In genomic region chr2:8750221-8750620, GRCh38 we compare ENCODE assay signal across 18 cellular contexts.
"Had no signal": no experiment of that assay in that cellular context is flagged by ENCODE, and none has a peak within 500 bp of the region (broad histone marks: within the 10 kb centered on the region; RNA-seq: fewer than 3 reads in every experiment).

No MANE protein-coding gene starts in this region.

- H3K4me1 Mint-ChIP-seq: stimulated activated naive CD8-positive, alpha-beta T cell treated with anti-CD3 and anti-CD28 coated beads, Interleukin-15, amount 100 ng/mL, for 72 hours; WTC11 had no signal

- ATAC-seq: activated CD4-positive, alpha-beta T cell treated with anti-CD3 and anti-CD28 coated beads for 36 hours; heart right ventricle; left lobe of liver; naive thymus-derived CD4-positive, alpha-beta T cell; stimulated activated naive CD8-positive, alpha-beta T cell treated with anti-CD3 and anti-CD28 coated beads, Interleukin-15, amount 100 ng/mL, for 72 hours had no signal

- H3K27me3 Mint-ChIP-seq: activated CD4-positive, alpha-beta T cell treated with anti-CD3 and anti-CD28 coated beads for 36 hours; activated naive CD8-positive, alpha-beta T cell treated with anti-CD3 and anti-CD28 coated beads for 36 hours; naive thymus-derived CD4-positive, alpha-beta T cell; stimulated activated naive CD8-positive, alpha-beta T cell treated with anti-CD3 and anti-CD28 coated beads, Interleukin-15, amount 100 ng/mL, for 72 hours had no signal

- H3K9me3 ChIP-seq: heart right ventricle, tibial artery had no signal

- H3K36me3 Mint-ChIP-seq: WTC11 had no signal

- H3K9ac ChIP-seq: neural progenitor cell had no signal

- H3K4me3 Mint-ChIP-seq: activated CD4-positive, alpha-beta T cell treated with anti-CD3 and anti-CD28 coated beads for 36 hours; activated naive CD8-positive, alpha-beta T cell treated with anti-CD3 and anti-CD28 coated beads for 36 hours; naive thymus-derived CD4-positive, alpha-beta T cell; neural progenitor cell; stimulated activated naive CD8-positive, alpha-beta T cell treated with anti-CD3 and anti-CD28 coated beads, Interleukin-15, amount 100 ng/mL, for 72 hours; T-helper 1 cell treated with Interleukin-12 subunit alpha and Interleukin-12 subunit beta and Interleukin-4 antibody, amounts not matched to agents 30 μg/mL and 1 μg/mL, for 36 hours; WTC11 had no signal

- H3K27ac Mint-ChIP-seq: activated CD4-positive, alpha-beta T cell treated with anti-CD3 and anti-CD28 coated beads for 36 hours; activated naive CD8-positive, alpha-beta T cell treated with anti-CD3 and anti-CD28 coated beads for 36 hours; naive thymus-derived CD4-positive, alpha-beta T cell; neural progenitor cell; stimulated activated naive CD8-positive, alpha-beta T cell treated with anti-CD3 and anti-CD28 coated beads, Interleukin-15, amount 100 ng/mL, for 72 hours; T-helper 1 cell treated with Interleukin-12 subunit alpha and Interleukin-12 subunit beta and Interleukin-4 antibody, amounts not matched to agents 30 μg/mL and 1 μg/mL, for 36 hours; WTC11 had no signal

- H3K9me3 Mint-ChIP-seq: activated naive CD8-positive, alpha-beta T cell treated with anti-CD3 and anti-CD28 coated beads for 36 hours; naive thymus-derived CD4-positive, alpha-beta T cell; neural progenitor cell; stimulated activated naive CD8-positive, alpha-beta T cell treated with anti-CD3 and anti-CD28 coated beads, Interleukin-15, amount 100 ng/mL, for 72 hours; T-helper 1 cell treated with Interleukin-12 subunit alpha and Interleukin-12 subunit beta and Interleukin-4 antibody, amounts not matched to agents 30 μg/mL and 1 μg/mL, for 36 hours had no signal

- H3K27me3 ChIP-seq: heart right ventricle, neural progenitor cell, tibial artery had no signal

- DNase-seq: activated CD4-positive, alpha-beta T cell treated with anti-CD3 and anti-CD28 coated beads for 36 hours; activated CD4-positive, alpha-beta T cell treated with anti-CD3 and anti-CD28 coated beads, Interleukin-2, amount 50 U/mL, for 4 hours; activated naive CD4-positive, alpha-beta T cell treated with Interleukin-2 at 50 U/mL for 16 hours; activated naive CD8-positive, alpha-beta T cell treated with anti-CD3 and anti-CD28 coated beads for 36 hours; activated T-cell treated with anti-CD3 and anti-CD28 coated beads, Interleukin-2, amount 50 U/mL, for 48 hours; cortex of kidney; heart right ventricle; naive thymus-derived CD4-positive, alpha-beta T cell; retina; stimulated activated naive CD8-positive, alpha-beta T cell treated with anti-CD3 and anti-CD28 coated beads, Interleukin-15, amount 100 ng/mL, for 72 hours; T1000; tibial artery had no signal

- H2AFZ ChIP-seq: neural progenitor cell had no signal

- H3K4me2 ChIP-seq: neural progenitor cell had no signal

- H3K4me3 ChIP-seq: heart right ventricle, lung, neural progenitor cell, tibial artery had no signal

- H3K27ac ChIP-seq: epithelial cell of prostate, heart right ventricle, neural progenitor cell, tibial artery had no signal
